20 cellular contexts compared by ENCODE assay signal in the genomic region with DNA sequence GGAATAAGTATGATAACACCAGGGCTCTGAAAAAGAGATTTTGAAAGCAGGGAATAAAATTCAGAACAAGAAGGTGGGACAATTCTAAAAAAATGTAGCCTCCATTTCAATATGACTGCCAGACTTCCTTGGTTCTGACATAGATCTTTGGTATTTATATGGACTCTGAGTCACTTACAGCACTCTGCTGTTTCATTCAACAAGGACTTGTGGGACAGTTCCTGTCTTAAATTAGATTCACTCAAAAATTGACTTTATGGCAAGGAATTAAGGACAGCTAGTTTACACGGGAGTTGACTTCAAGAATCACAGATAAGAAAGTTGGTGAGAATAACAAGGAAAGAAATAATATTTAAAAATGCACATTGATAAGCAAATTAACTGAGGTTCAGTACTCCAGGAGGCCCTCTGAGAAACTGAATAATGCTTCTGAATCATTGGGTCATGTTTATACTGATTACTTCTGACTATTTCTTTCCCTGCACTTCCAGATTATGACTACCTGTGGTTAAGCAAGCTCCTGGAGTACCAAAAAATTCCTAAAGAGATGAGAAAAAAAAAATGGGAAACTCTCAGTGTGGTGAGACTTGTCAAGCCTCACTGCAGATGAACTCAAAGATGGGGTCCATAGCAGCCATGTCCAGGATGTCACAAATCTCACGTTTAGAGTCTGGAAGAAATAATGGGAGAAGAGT.
DNase-seq lines count a peak whose midpoint lies in the region; ATAC-seq and TF ChIP-seq lines count a peak whose summit lies in the region.
"Had no signal": no experiment of that assay in that cellular context is flagged by ENCODE, and none has a peak within 500 bp of the region (broad histone marks: within the 10 kb centered on the region; RNA-seq: fewer than 3 reads in every experiment).

No MANE protein-coding gene starts in this region.

- H3K9me3 ChIP-seq in heart left ventricle: peaks cover 0 to 3% (median 0%) of the 10 kb centered on the region in 12 donors
- H3K9me3 ChIP-seq: esophagus muscularis mucosa, HAP-1, uterus had no signal

- H3K27me3 ChIP-seq in kidney epithelial cell (ENCODE audit: control insufficient read depth, insufficient read depth, low read length) (no peaks in the 10 kb centered on the region), heart left ventricle (no peaks in the 10 kb centered on the region)
- H3K27me3 ChIP-seq: esophagus muscularis mucosa, uterus had no signal

- 54 to 70% (median 62%) methylated on average over 2 of the region's 2 CpGs for WGBS in heart left ventricle, 4 donors

- no peaks in the 10 kb centered on the region for H3K4me1 ChIP-seq in heart left ventricle
- H3K4me1 ChIP-seq: esophagus muscularis mucosa, HAP-1, uterus had no signal

- TF ChIP-seq POLR2A in heart left ventricle (IDR thresholded peaks at IDR 0.05): no peak

- intact Hi-C loops in heart left ventricle (cut with DNase I): no loop called here

- H3K27ac ChIP-seq in heart left ventricle: no peak overlapping the region
- H3K27ac ChIP-seq: esophagus muscularis mucosa, uterus had no signal

- H3K4me3 ChIP-seq in AG09309 (ENCODE audit: control insufficient read depth, low read depth, low read length): no peak overlapping the region
- H3K4me3 ChIP-seq in cardiac fibroblast (replicated peaks in 1 of 2; ENCODE audit: low read depth in 2 of 2, low read length in 2 of 2): no peak overlapping the region
- no peak overlapping the region for H3K4me3 ChIP-seq in kidney epithelial cell (ENCODE audit: low read depth, low read length)
- H3K4me3 ChIP-seq in heart left ventricle: no peak overlapping the region
- H3K4me3 ChIP-seq: esophagus muscularis mucosa, HAP-1, uterus had no signal

- H3K36me3 ChIP-seq in kidney epithelial cell (ENCODE audit: control insufficient read depth, insufficient read depth, low read length): no peaks in the 10 kb centered on the region
- H3K36me3 ChIP-seq in heart left ventricle: no peaks in the 10 kb centered on the region
- H3K36me3 ChIP-seq: esophagus muscularis mucosa, HAP-1, uterus had no signal

- TF ChIP-seq CTCF in AG09309 (IDR thresholded peaks at IDR 0.05; ENCODE audit: control insufficient read depth, insufficient read depth, low read depth, low read length, missing control alignments): no peak
- TF ChIP-seq CTCF in cardiac fibroblast (IDR thresholded peaks at IDR 0.05; ENCODE audit: low read depth, low read length): no peak
- TF ChIP-seq CTCF in kidney epithelial cell (IDR thresholded peaks at IDR 0.05; ENCODE audit: insufficient read depth, low read length, poor library complexity, severe bottlenecking): no peak
- TF ChIP-seq CTCF in heart left ventricle (IDR thresholded peaks at IDR 0.05): no peak

- peak; percentile 17 for DNase-seq in AG09309 (ENCODE audit: low read depth)
- peak; percentile 53 for DNase-seq in NCI-H226
- peak; percentile 33 to 83 for DNase-seq in cardiac fibroblast (ENCODE audit: low read depth in 2 of 2)
- peak; percentile 23 for DNase-seq in kidney epithelial cell (ENCODE audit: low read depth)
- no peak for DNase-seq in NCI-H2081 (lab: John Stamatoyannopoulos, UW)
- no peak for DNase-seq in T-helper 1 cell
- DNase-seq in heart left ventricle: no peak
- DNase-seq: activated CD4-positive, alpha-beta T cell treated with anti-CD3 and anti-CD28 coated beads for 1 hour; activated CD8-positive, alpha-beta memory T cell treated with anti-CD3 and anti-CD28 coated beads, Interleukin-2, amount 50 U/mL, for 48 hours; AML-193; DMS153; KG1; NCI-H524 treated with DMSO at 0.1 percent for 48 hours; RPMI8226; small intestine; stimulated activated naive CD4-positive, alpha-beta T cell treated with Interleukin-2 at 50 U/mL for 16 hours; uterus had no signal

- ATAC-seq in heart left ventricle: no peak
- ATAC-seq in GM21423 (IDR thresholded peaks at IDR 0.05; ENCODE audit: unreplicated experiment): no peak

Comparison
In these comparisons a context has a peak if more than half of its experiments do, and no peak if none do; other contexts are left out.
1. DNase-seq: peak in AG09309 (single experiment), NCI-H226 (single experiment), cardiac fibroblast (2 of 2) and kidney epithelial cell (single experiment); none in NCI-H2081 (0 of 2), T-helper 1 cell (0 of 5) and heart left ventricle (0 of 5).